1 cellular context compared by ENCODE assay signal in genomic region chr5:17415282-17415681, GRCh38.
TF ChIP-seq lines count a peak whose summit lies in the region.

No MANE protein-coding gene starts in this region.

TF ChIP-seq in K562, 482 proteins besides CTCF, POLR2A, EP300 and RAD21 (continued from another document):
- TF ChIP-seq POLR2AphosphoS5 (IDR thresholded peaks at IDR 0.05; ENCODE audit: control insufficient read depth, insufficient read depth, low read depth, low read length) (no peak), NR1H2 (CRISPR knock-in tag; IDR thresholded peaks at IDR 0.05) (no peak), PCBP1 (IDR thresholded peaks at IDR 0.05; ENCODE audit: low read depth, low read length, poor library complexity, severe bottlenecking) (no peak), TEAD2 (tag; IDR thresholded peaks at IDR 0.05) (no peak), ZNF512 (tag; IDR thresholded peaks at IDR 0.05) (no peak), SIN3A (IDR thresholded peaks at IDR 0.05; ENCODE audit: borderline replicate concordance in 2 of 2, control insufficient read depth in 1 of 2, low read depth in 2 of 2, low read length in 2 of 2) (no peak)
TF ChIP-seq in K562: peak in this region for 0.
